Comparison of ENCODE assay signal across 9 cellular contexts in the genomic region with DNA sequence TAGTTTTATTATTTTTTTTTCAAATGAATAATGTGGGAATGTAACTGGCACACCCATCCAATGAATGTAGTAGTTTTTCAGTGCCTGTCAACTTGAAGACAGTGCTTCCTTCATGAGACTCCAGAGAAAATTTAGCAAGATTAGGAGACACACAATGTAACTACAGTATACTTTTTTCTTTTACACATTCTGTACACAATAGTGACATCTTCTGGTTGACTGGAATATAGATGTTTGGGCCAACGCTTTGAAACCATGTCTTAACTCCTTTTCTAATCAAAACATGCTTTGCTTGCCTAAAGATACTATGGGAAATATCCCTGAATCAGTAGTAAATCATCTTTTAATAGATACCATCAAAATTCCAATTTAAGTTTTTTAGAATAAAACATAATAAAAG.
DNase-seq lines count a peak whose midpoint lies in the region; ATAC-seq and TF ChIP-seq lines count a peak whose summit lies in the region.
"Had no signal": no experiment of that assay in that cellular context is flagged by ENCODE, and none has a peak within 500 bp of the region (broad histone marks: within the 10 kb centered on the region; RNA-seq: fewer than 3 reads in every experiment).

No MANE protein-coding gene starts in this region.

- POLR2A ChIA-PET in GM10248 (lab: Yijun Ruan, JAX) = no interaction called here

- no peaks in the 10 kb centered on the region for H3K4me1 ChIP-seq in liver (ENCODE audit: control insufficient read depth in 4 of 4, insufficient read depth in 4 of 4, low read length in 3 of 4)

- TF ChIP-seq RAD21 in liver (IDR thresholded peaks at IDR 0.05) = peak; percentile 88 to 92

- CTCF ChIA-PET in GM10248 (lab: Yijun Ruan, JAX) = no interaction called here

- H3K4me1 Mint-ChIP-seq in brain = peaks cover 10% of the 10 kb centered on the region
- H3K4me1 Mint-ChIP-seq: activated B cell treated with CpG ODN at 0.5 μM for 24 hours had no signal

- peaks cover 0 to 21% (median 11%) of the 10 kb centered on the region in 5 experiments for H3K9me3 Mint-ChIP-seq in brain
- H3K9me3 Mint-ChIP-seq: activated B cell treated with CpG ODN at 0.5 μM for 24 hours had no signal

- WGBS in liver = 15% methylated on average over 1 of the region's 1 CpG

- DNase-seq in GM10248 (ENCODE audit: extremely low spot score) (peak; percentile 22), NCI-H2171 treated with DMSO at 0.1 percent for 48 hours (lab: John Stamatoyannopoulos, UW) (peak; percentile 76)
- no peak for DNase-seq in activated T-cell treated with anti-CD3 and anti-CD28 coated beads, Interleukin-2, amount 50 U/mL, for 48 hours
- DNase-seq in stimulated activated CD4-positive, alpha-beta T cell treated with anti-CD3 and anti-CD28 coated beads, Interleukin-4, amount 100 ng/mL, for 24 hours = no peak
- DNase-seq: activated B cell treated with CpG ODN at 0.5 μM for 24 hours had no signal

- H3K4me3 ChIP-seq in liver (ENCODE audit: low read depth in 1 of 3, low read length in 3 of 3) = no peak overlapping the region

- no peak overlapping the region for H3K27ac ChIP-seq in liver (ENCODE audit: low read depth in 1 of 2, low read length in 2 of 2)

- no peaks in the 10 kb centered on the region for H3K36me3 ChIP-seq in liver (ENCODE audit: control insufficient read depth in 4 of 4, insufficient read depth in 3 of 4, low read depth in 1 of 4, low read length in 3 of 4)

- ATAC-seq in HG02852 (IDR thresholded peaks at IDR 0.05; ENCODE audit: unreplicated experiment) (peak; percentile 88), GM18909 (IDR thresholded peaks at IDR 0.05; ENCODE audit: poor library complexity, unreplicated experiment) (no peak)

- H3K36me3 Mint-ChIP-seq in brain = no peaks in the 10 kb centered on the region

- H3K4me3 Mint-ChIP-seq in brain = no peak overlapping the region
- H3K4me3 Mint-ChIP-seq: activated B cell treated with CpG ODN at 0.5 μM for 24 hours had no signal

- peaks cover 3% of the 10 kb centered on the region for H3K27me3 Mint-ChIP-seq in brain
- H3K27me3 Mint-ChIP-seq: activated B cell treated with CpG ODN at 0.5 μM for 24 hours had no signal

- no peaks in the 10 kb centered on the region for H3K9me3 ChIP-seq in liver (ENCODE audit: control insufficient read depth in 4 of 4, low read length in 3 of 4)

- no peaks in the 10 kb centered on the region for H3K27me3 ChIP-seq in liver (ENCODE audit: control insufficient read depth in 4 of 4, insufficient read depth in 4 of 4, low read length in 3 of 4)

- no peak overlapping the region for H3K9ac ChIP-seq in liver (ENCODE audit: low read depth in 1 of 2, low read length in 2 of 2)

- H3K27ac Mint-ChIP-seq in brain = peak overlapping the region in 3 of 5 experiments; percentile 40 to 88 (median 78)
- H3K27ac Mint-ChIP-seq: activated B cell treated with CpG ODN at 0.5 μM for 24 hours had no signal

- TF ChIP-seq CTCF in GM10248 (IDR thresholded peaks at IDR 0.05; ENCODE audit: control extremely low read depth, extremely low read depth, low read depth, missing control alignments) (peak; percentile 43), brain (conservative IDR thresholded peaks at IDR 0.05) (peak; percentile 75 to 86), liver (IDR thresholded peaks at IDR 0.05; ENCODE audit: low read depth, low read length, missing input control) (peak; percentile 55)

TF ChIP-seq in liver, 16 proteins besides CTCF, POLR2A, EP300 and RAD21:
- TF ChIP-seq, protein P1, sequence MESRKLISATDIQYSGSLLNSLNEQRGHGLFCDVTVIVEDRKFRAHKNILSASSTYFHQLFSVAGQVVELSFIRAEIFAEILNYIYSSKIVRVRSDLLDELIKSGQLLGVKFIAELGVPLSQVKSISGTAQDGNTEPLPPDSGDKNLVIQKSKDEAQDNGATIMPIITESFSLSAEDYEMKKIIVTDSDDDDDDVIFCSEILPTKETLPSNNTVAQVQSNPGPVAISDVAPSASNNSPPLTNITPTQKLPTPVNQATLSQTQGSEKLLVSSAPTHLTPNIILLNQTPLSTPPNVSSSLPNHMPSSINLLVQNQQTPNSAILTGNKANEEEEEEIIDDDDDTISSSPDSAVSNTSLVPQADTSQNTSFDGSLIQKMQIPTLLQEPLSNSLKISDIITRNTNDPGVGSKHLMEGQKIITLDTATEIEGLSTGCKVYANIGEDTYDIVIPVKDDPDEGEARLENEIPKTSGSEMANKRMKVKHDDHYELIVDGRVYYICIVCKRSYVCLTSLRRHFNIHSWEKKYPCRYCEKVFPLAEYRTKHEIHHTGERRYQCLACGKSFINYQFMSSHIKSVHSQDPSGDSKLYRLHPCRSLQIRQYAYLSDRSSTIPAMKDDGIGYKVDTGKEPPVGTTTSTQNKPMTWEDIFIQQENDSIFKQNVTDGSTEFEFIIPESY (IDR thresholded peaks at IDR 0.05) = no peak
- no peak for TF ChIP-seq JUND (IDR thresholded peaks at IDR 0.05)
- no peak for TF ChIP-seq FOXA1 (IDR thresholded peaks at IDR 0.05)
- TF ChIP-seq SP1 (IDR thresholded peaks at IDR 0.05) = no peak
- no peak for TF ChIP-seq EGR1 (IDR thresholded peaks at IDR 0.05; ENCODE audit: low read depth in 2 of 2)
- no peak for TF ChIP-seq GABPA (IDR thresholded peaks at IDR 0.05 in 1 of 2, conservative IDR thresholded peaks at IDR 0.05 in 1 of 2)
- no peak for TF ChIP-seq FOXA2 (IDR thresholded peaks at IDR 0.05)
- no peak for TF ChIP-seq YY1 (IDR thresholded peaks at IDR 0.05)
- TF ChIP-seq, protein P2, sequence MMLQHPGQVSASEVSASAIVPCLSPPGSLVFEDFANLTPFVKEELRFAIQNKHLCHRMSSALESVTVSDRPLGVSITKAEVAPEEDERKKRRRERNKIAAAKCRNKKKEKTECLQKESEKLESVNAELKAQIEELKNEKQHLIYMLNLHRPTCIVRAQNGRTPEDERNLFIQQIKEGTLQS (IDR thresholded peaks at IDR 0.05) = no peak
- TF ChIP-seq RXRA (IDR thresholded peaks at IDR 0.05) = no peak

Comparison
In these comparisons a context has a peak if more than half of its experiments do, and no peak if none do; other contexts are left out.
1. DNase-seq: peak in GM10248 (single experiment) and NCI-H2171 treated with DMSO at 0.1 percent for 48 hours (single experiment); none in activated T-cell treated with anti-CD3 and anti-CD28 coated beads, Interleukin-2, amount 50 U/mL, for 48 hours (0 of 2) and stimulated activated CD4-positive, alpha-beta T cell treated with anti-CD3 and anti-CD28 coated beads, Interleukin-4, amount 100 ng/mL, for 24 hours (single experiment).
2. Peak in every context shown above with its lines, with median percentiles within 50 percentile points of each other: CTCF ChIP-seq.